Comparison of ENCODE assay signal across 9 cellular contexts in genomic region chr9:14313378-14313940, GRCh38. TPM values are rescaled to one million over a fixed set of nuclear protein-coding genes. Genes with fewer than 3 reads are reported as not detected.
DNase-seq lines count a peak whose midpoint lies in the region; ATAC-seq and TF ChIP-seq lines count a peak whose summit lies in the region.
"Had no signal": no experiment of that assay in that cellular context is flagged by ENCODE, and none has a peak within 500 bp of the region (broad histone marks: within the 10 kb centered on the region; RNA-seq: fewer than 3 reads in every experiment).

No MANE protein-coding gene starts in this region.

- no peaks in the 10 kb centered on the region for H3K9me3 Mint-ChIP-seq in natural killer cell
- H3K9me3 Mint-ChIP-seq: activated naive CD4-positive, alpha-beta T cell treated with anti-CD3 and anti-CD28 coated beads, Interleukin-2, amount 50 U/mL, for 72 hours had no signal

- intact Hi-C loops in Right ventricle myocardium inferior (cut with DNase I) (loop anchor here (5.0 to 10.0 kb wide), 3 partner anchors 46 to 629 kb away; no protein-coding TSS in a partner anchor), left cardiac atrium (cut with DNase I) (loop anchor here (5.0 kb wide), 3 partner anchors 34 to 216 kb away; no protein-coding TSS in a partner anchor), natural killer cell (cut with micrococcal nuclease) (no loop called here)

- peak overlapping the region; percentile 86 for H3K4me3 Mint-ChIP-seq in natural killer cell

- peaks cover 16 to 20% of the 10 kb centered on the region in 2 donors for H3K4me1 Mint-ChIP-seq in natural killer cell

- H3K27ac Mint-ChIP-seq in natural killer cell: no peak overlapping the region

- H3K27me3 Mint-ChIP-seq in natural killer cell (ENCODE audit: low read depth in 2 of 2): peaks cover 46 to 57% of the 10 kb centered on the region in 2 donors

- ATAC-seq in Right ventricle myocardium inferior (no peak), left cardiac atrium (no peak), natural killer cell (no peak), HG02610 (IDR thresholded peaks at IDR 0.05; ENCODE audit: unreplicated experiment) (no peak), GM18868 (IDR thresholded peaks at IDR 0.05; ENCODE audit: unreplicated experiment) (no peak)
- ATAC-seq: activated naive CD4-positive, alpha-beta T cell treated with anti-CD3 and anti-CD28 coated beads, Interleukin-2, amount 50 U/mL, for 72 hours had no signal

- H3K27ac ChIP-seq in VCaP: peak overlapping the region; percentile 100

- H3K36me3 Mint-ChIP-seq in natural killer cell: no peaks in the 10 kb centered on the region

- TF ChIP-seq POLR2A in erythroblast (IDR thresholded peaks at IDR 0.05; ENCODE audit: low read length): no peak

- TF ChIP-seq CTCF in VCaP (conservative IDR thresholded peaks at IDR 0.05) (no peak), natural killer cell (IDR thresholded peaks at IDR 0.05) (no peak)

- DNase-seq in Right ventricle myocardium inferior (ENCODE audit: missing footprints): peak; percentile 66
- no peak for DNase-seq in left cardiac atrium
- DNase-seq in erythroblast (lab: John Stamatoyannopoulos, UW): peak; percentile 24 to 37
- DNase-seq in natural killer cell: no peak
- DNase-seq in activated CD4-positive, CD25-positive, alpha-beta regulatory T cell treated with anti-CD3 and anti-CD28 coated beads, Interleukin-2, amount 50 U/mL, for 72 hours: no peak

RNA-seq across cellular contexts. Expression of gene NFIB, which starts 0.5 kb away (rescaled TPM):
- total RNA-seq in Right ventricle myocardium inferior (116 TPM), left cardiac atrium (100 to 1,000 TPM; 110 to 118 TPM), natural killer cell (under 1 TPM in 2 of 3 donors, not detected in 1; 0.20 to 0.21 TPM)
- total RNA-seq: activated naive CD4-positive, alpha-beta T cell treated with anti-CD3 and anti-CD28 coated beads, Interleukin-2, amount 50 U/mL, for 72 hours had no signal

Comparison
In these comparisons a context has a peak if more than half of its experiments do, and no peak if none do; other contexts are left out.
1. DNase-seq: peak in Right ventricle myocardium inferior (single experiment) and erythroblast (2 of 2); none in left cardiac atrium (single experiment), natural killer cell (single experiment) and activated CD4-positive, CD25-positive, alpha-beta regulatory T cell treated with anti-CD3 and anti-CD28 coated beads, Interleukin-2, amount 50 U/mL, for 72 hours (single experiment).
2. RNA of gene NFIB, which starts 0.5 kb away (total RNA-seq): 110 to 118 TPM in left cardiac atrium and 116 TPM in Right ventricle myocardium inferior (single experiment); 0.20 to 0.21 TPM in natural killer cell; every median in the first group is over 10 times any median in the second.